In genomic region chr9:5951686-5952211, GRCh38 we compare ENCODE assay signal across 19 cellular contexts.
DNase-seq lines count a peak whose midpoint lies in the region; TF ChIP-seq lines count a peak whose summit lies in the region.
"Had no signal": no experiment of that assay in that cellular context is flagged by ENCODE, and none has a peak within 500 bp of the region (broad histone marks: within the 10 kb centered on the region; RNA-seq: fewer than 3 reads in every experiment).

No MANE protein-coding gene starts in this region.

- H3K36me3 Mint-ChIP-seq in nephron progenitor cell (ENCODE audit: low read depth) = no peaks in the 10 kb centered on the region
- H3K36me3 Mint-ChIP-seq: activated CD4-positive, alpha-beta memory T cell treated with anti-CD3 and anti-CD28 coated beads for 36 hours had no signal

- DNase-seq in BJ (ENCODE audit: low read depth) (peak; percentile 27), LHCN-M2 (ENCODE audit: low read depth) (peak; percentile 35), mammary epithelial cell (peak; percentile 57), hepatic stellate cell (ENCODE audit: low spot score) (peak; percentile 5), CD1c-positive myeloid dendritic cell (ENCODE audit: extremely low spot score) (no peak), nephron progenitor cell (no peak), NCI-H2227 treated with DMSO at 0.1 percent for 48 hours (lab: John Stamatoyannopoulos, UW) (no peak), trophoblast cell (no peak)
- DNase-seq: activated CD4-positive, alpha-beta memory T cell treated with anti-CD3 and anti-CD28 coated beads for 36 hours; activated T-cell treated with anti-CD3 and anti-CD28 coated beads, Interleukin-2, amount 50 U/mL, for 4 hours; AML-193; effector memory CD4-positive, alpha-beta T cell; NCI-H1417 treated with DMSO at 0.1 percent for 48 hours; ovary; T-helper 1 cell had no signal

- in situ Hi-C loops in mammary epithelial cell (cut with MboI; ENCODE audit: low sequenced_read_pairs in 2 of 2) = no loop called here

- H3K9me3 Mint-ChIP-seq in nephron progenitor cell = no peaks in the 10 kb centered on the region
- H3K9me3 Mint-ChIP-seq: activated CD4-positive, alpha-beta memory T cell treated with anti-CD3 and anti-CD28 coated beads for 36 hours; activated naive CD4-positive, alpha-beta T cell treated with anti-CD3 and anti-CD28 coated beads, Interleukin-2, amount 50 U/mL, for 24 hours; activated T-cell treated with anti-CD3 and anti-CD28 coated beads, Interleukin-2, amount 50 U/mL, for 4 hours had no signal

- POLR2A ChIA-PET in BJ (lab: Charles Lee) = no interaction called here

- no peak overlapping the region for H3K4ac ChIP-seq in trophoblast cell (ENCODE audit: low read depth, low read length)

- no peak overlapping the region for H4K91ac ChIP-seq in trophoblast cell (ENCODE audit: low read depth, low read length)

- CTCF ChIA-PET in BJ (lab: Yijun Ruan, JAX) = no interaction called here
- CTCF ChIA-PET in mammary epithelial cell (lab: Charles Lee; ENCODE audit: low non-redundant PET) = no interaction called here

- no TSS peak for BruUV-seq in mammary epithelial cell (replicated peaks; lab: Mats Ljungman, UMichigan)

- H4K20me1 ChIP-seq in mammary epithelial cell (ENCODE audit: insufficient read depth, low read length) = no peaks in the 10 kb centered on the region

- H3K4me3 Mint-ChIP-seq in nephron progenitor cell = no peak overlapping the region
- H3K4me3 Mint-ChIP-seq: activated CD4-positive, alpha-beta memory T cell treated with anti-CD3 and anti-CD28 coated beads for 36 hours; activated naive CD4-positive, alpha-beta T cell treated with anti-CD3 and anti-CD28 coated beads, Interleukin-2, amount 50 U/mL, for 24 hours; activated T-cell treated with anti-CD3 and anti-CD28 coated beads, Interleukin-2, amount 50 U/mL, for 4 hours had no signal

- H3K79me2 ChIP-seq in mammary epithelial cell (ENCODE audit: insufficient read depth, low read length) = no peaks in the 10 kb centered on the region
- H3K79me2 ChIP-seq in trophoblast cell (ENCODE audit: control insufficient read depth, insufficient read depth, low read length, poor library complexity) = no peaks in the 10 kb centered on the region

- H3K18ac ChIP-seq in trophoblast cell (ENCODE audit: low read length) = no peak overlapping the region

- H3K27me3 Mint-ChIP-seq in nephron progenitor cell (ENCODE audit: low read depth, poor library complexity) = no peaks in the 10 kb centered on the region
- H3K27me3 Mint-ChIP-seq: activated CD4-positive, alpha-beta memory T cell treated with anti-CD3 and anti-CD28 coated beads for 36 hours; activated naive CD4-positive, alpha-beta T cell treated with anti-CD3 and anti-CD28 coated beads, Interleukin-2, amount 50 U/mL, for 24 hours had no signal

- 97% methylated on average over 4 of the region's 4 CpGs for WGBS in mammary epithelial cell (ENCODE audit: low coverage, missing lambda C conversion rate)
- WGBS in trophoblast cell (ENCODE audit: extremely low coverage, insufficient coverage, insufficient read length) = no CpG with 5 or more reads among the region's 4 CpGs

- no peak overlapping the region for H3K27ac Mint-ChIP-seq in nephron progenitor cell
- H3K27ac Mint-ChIP-seq: activated CD4-positive, alpha-beta memory T cell treated with anti-CD3 and anti-CD28 coated beads for 36 hours; activated naive CD4-positive, alpha-beta T cell treated with anti-CD3 and anti-CD28 coated beads, Interleukin-2, amount 50 U/mL, for 24 hours had no signal

- H3K27ac ChIP-seq in mammary epithelial cell (ENCODE audit: insufficient read depth, low read depth, low read length) (no peak overlapping the region), trophoblast cell (ENCODE audit: low read depth, low read length) (no peak overlapping the region)
- H3K27ac ChIP-seq: gastroesophageal sphincter, ovary, skin epidermis, thoracic aorta had no signal

- H3K4me1 ChIP-seq in mammary epithelial cell (ENCODE audit: insufficient read depth, low read length) = no peaks in the 10 kb centered on the region
- H3K4me1 ChIP-seq in trophoblast cell (ENCODE audit: control insufficient read depth in 1 of 2, insufficient read depth in 2 of 2, low read length in 2 of 2) = no peaks in the 10 kb centered on the region

- H3K27me3 ChIP-seq in BJ (ENCODE audit: control insufficient read depth, insufficient read depth, low read length) (no peaks in the 10 kb centered on the region), mammary epithelial cell (ENCODE audit: insufficient read depth, low read length) (no peaks in the 10 kb centered on the region), trophoblast cell (ENCODE audit: insufficient read depth, low read length) (no peaks in the 10 kb centered on the region)
- H3K27me3 ChIP-seq: gastroesophageal sphincter, ovary had no signal

- intact Hi-C loops in mammary epithelial cell (cut with micrococcal nuclease) = no loop called here

- no peaks in the 10 kb centered on the region for H3K9me3 ChIP-seq in mammary epithelial cell (replicated peaks; ENCODE audit: insufficient read depth, low read length)
- no peaks in the 10 kb centered on the region for H3K9me3 ChIP-seq in trophoblast cell (ENCODE audit: insufficient read depth, low read depth, low read length)
- H3K9me3 ChIP-seq: gastroesophageal sphincter, ovary, thoracic aorta had no signal

- no peak overlapping the region for H4K12ac ChIP-seq in trophoblast cell (ENCODE audit: low read depth, low read length)

- no peak overlapping the region for H3K4me3 ChIP-seq in BJ (ENCODE audit: low read depth, low read length)
- no peak overlapping the region for H3K4me3 ChIP-seq in mammary epithelial cell (replicated peaks in 1 of 3; ENCODE audit: insufficient read depth in 1 of 3, low read depth in 2 of 3, low read length in 3 of 3)
- no peak overlapping the region for H3K4me3 ChIP-seq in trophoblast cell (ENCODE audit: low read depth, low read length)
- H3K4me3 ChIP-seq: gastroesophageal sphincter, ovary, skin epidermis, thoracic aorta had no signal

- H3K4me2 ChIP-seq in mammary epithelial cell (ENCODE audit: insufficient read depth, low read depth, low read length) = no peak overlapping the region
- H3K4me2 ChIP-seq in trophoblast cell (ENCODE audit: low read length) = no peak overlapping the region

- no peak overlapping the region for H3K9ac ChIP-seq in mammary epithelial cell (ENCODE audit: insufficient read depth, low read length)
- H3K9ac ChIP-seq in trophoblast cell (ENCODE audit: low read length) = no peak overlapping the region

- H2BK12ac ChIP-seq in trophoblast cell (ENCODE audit: low read length) = no peak overlapping the region

- H4K8ac ChIP-seq in trophoblast cell (ENCODE audit: low read depth, low read length) = no peak overlapping the region

- no peak overlapping the region for H3K23ac ChIP-seq in trophoblast cell (ENCODE audit: low read length)

- peaks cover 22% of the 10 kb centered on the region for H3K4me1 Mint-ChIP-seq in nephron progenitor cell

- no peak for TF ChIP-seq CTCF in BJ (IDR thresholded peaks at IDR 0.05; ENCODE audit: insufficient read depth, low read depth, low read length)
- TF ChIP-seq CTCF in mammary epithelial cell (conservative IDR thresholded peaks at IDR 0.05 in 1 of 2, IDR thresholded peaks at IDR 0.05 in 1 of 2; ENCODE audit: extremely low read depth in 1 of 2, insufficient read depth in 1 of 2, low read depth in 1 of 2, low read length in 2 of 2) = no peak
- TF ChIP-seq CTCF in nephron progenitor cell (IDR thresholded peaks at IDR 0.05) = no peak

- H3K79me1 ChIP-seq in trophoblast cell (ENCODE audit: low read length) = no peaks in the 10 kb centered on the region

- no peak overlapping the region for H2BK5ac ChIP-seq in trophoblast cell (ENCODE audit: low read depth, low read length, poor library complexity)

- H2AFZ ChIP-seq in mammary epithelial cell (ENCODE audit: low read depth, low read length) = no peak overlapping the region
- no peak overlapping the region for H2AFZ ChIP-seq in trophoblast cell (ENCODE audit: insufficient read depth, low read length, poor library complexity)

- H2AK5ac ChIP-seq in trophoblast cell (ENCODE audit: low read length) = no peak overlapping the region

- no peak overlapping the region for H2BK120ac ChIP-seq in trophoblast cell (ENCODE audit: insufficient read depth, low read length, poor library complexity)

- H3K36me3 ChIP-seq in BJ (ENCODE audit: control insufficient read depth, insufficient read depth, low read length) (no peaks in the 10 kb centered on the region; the same call in 1 of the 2 replicates), mammary epithelial cell (ENCODE audit: insufficient read depth, low read length) (peaks cover 2% of the 10 kb centered on the region), trophoblast cell (ENCODE audit: control insufficient read depth in 1 of 2, insufficient read depth in 2 of 2, low read length in 2 of 2) (no peaks in the 10 kb centered on the region)
- H3K36me3 ChIP-seq: gastroesophageal sphincter, ovary, thoracic aorta had no signal

- dilution Hi-C loops in mammary epithelial cell (cut with HindIII; ENCODE audit: low sequenced_read_pairs) = no loop called here

- no peak overlapping the region for H3K14ac ChIP-seq in trophoblast cell (ENCODE audit: low read length)

Comparison
In these comparisons a context has a peak if more than half of its experiments do, and no peak if none do; other contexts are left out.
1. DNase-seq: peak in BJ (single experiment), LHCN-M2 (single experiment), mammary epithelial cell (single experiment) and hepatic stellate cell (single experiment); none in CD1c-positive myeloid dendritic cell (single experiment), nephron progenitor cell (single experiment), NCI-H2227 treated with DMSO at 0.1 percent for 48 hours (single experiment) and trophoblast cell (0 of 2).